Comparison of ENCODE assay signal across 2 cellular contexts in genomic region chr3:37766220-37766605, GRCh38.
TF ChIP-seq lines count a peak whose summit lies in the region.

No MANE protein-coding gene starts in this region.

TF ChIP-seq in IMR-90, 13 proteins besides CTCF, POLR2A, EP300 and RAD21:
- TF ChIP-seq CHD1 (IDR thresholded peaks at IDR 0.05; ENCODE audit: low read depth, low read length) (no peak), RCOR1 (IDR thresholded peaks at IDR 0.05; ENCODE audit: insufficient replicate concordance, low read length) (no peak), MAFK (IDR thresholded peaks at IDR 0.05; ENCODE audit: low read depth, low read length) (no peak), ELK1 (IDR thresholded peaks at IDR 0.05; ENCODE audit: borderline replicate concordance, low read depth, low read length) (no peak)

TF ChIP-seq in K562, 482 proteins besides CTCF, POLR2A, EP300 and RAD21:
- TF ChIP-seq CREB1 (IDR thresholded peaks at IDR 0.05) (no peak), CREB1 (CRISPR knock-in tag; IDR thresholded peaks at IDR 0.05) (no peak), PPARD (CRISPR knock-in tag; IDR thresholded peaks at IDR 0.05) (no peak), SNIP1 (IDR thresholded peaks at IDR 0.05; ENCODE audit: low read depth) (no peak), PTBP1 (IDR thresholded peaks at IDR 0.05; ENCODE audit: low read depth, low read length) (no peak), U2AF1 (optimal IDR thresholded peaks at IDR 0.05; ENCODE audit: low read depth, low read length) (no peak), NFXL1 (CRISPR knock-in tag; IDR thresholded peaks at IDR 0.05) (no peak), CREBBP (IDR thresholded peaks at IDR 0.05; ENCODE audit: low read depth, low read length) (no peak), POLR2B (IDR thresholded peaks at IDR 0.05; ENCODE audit: low read depth, partially characterized antibody) (no peak), SMARCB1 (IDR thresholded peaks at IDR 0.05; ENCODE audit: insufficient read length, low read depth) (no peak), PBX2 (CRISPR knock-in tag; IDR thresholded peaks at IDR 0.05; ENCODE audit: low read depth) (no peak), PBX2 (tag; conservative IDR thresholded peaks at IDR 0.05; ENCODE audit: low read depth) (no peak)
- TF ChIP-seq, protein P1, sequence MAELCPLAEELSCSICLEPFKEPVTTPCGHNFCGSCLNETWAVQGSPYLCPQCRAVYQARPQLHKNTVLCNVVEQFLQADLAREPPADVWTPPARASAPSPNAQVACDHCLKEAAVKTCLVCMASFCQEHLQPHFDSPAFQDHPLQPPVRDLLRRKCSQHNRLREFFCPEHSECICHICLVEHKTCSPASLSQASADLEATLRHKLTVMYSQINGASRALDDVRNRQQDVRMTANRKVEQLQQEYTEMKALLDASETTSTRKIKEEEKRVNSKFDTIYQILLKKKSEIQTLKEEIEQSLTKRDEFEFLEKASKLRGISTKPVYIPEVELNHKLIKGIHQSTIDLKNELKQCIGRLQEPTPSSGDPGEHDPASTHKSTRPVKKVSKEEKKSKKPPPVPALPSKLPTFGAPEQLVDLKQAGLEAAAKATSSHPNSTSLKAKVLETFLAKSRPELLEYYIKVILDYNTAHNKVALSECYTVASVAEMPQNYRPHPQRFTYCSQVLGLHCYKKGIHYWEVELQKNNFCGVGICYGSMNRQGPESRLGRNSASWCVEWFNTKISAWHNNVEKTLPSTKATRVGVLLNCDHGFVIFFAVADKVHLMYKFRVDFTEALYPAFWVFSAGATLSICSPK (IDR thresholded peaks at IDR 0.05; ENCODE audit: borderline replicate concordance) = no peak
TF ChIP-seq in K562: peak in this region for 0.
